ENCODE assay signal across 9 cellular contexts in genomic region chr5:74579215-74579614, GRCh38.
DNase-seq lines count a peak whose midpoint lies in the region; ATAC-seq lines count a peak whose summit lies in the region.
"Had no signal": no experiment of that assay in that cellular context is flagged by ENCODE, and none has a peak within 500 bp of the region (broad histone marks: within the 10 kb centered on the region; RNA-seq: fewer than 3 reads in every experiment).

No MANE protein-coding gene starts in this region.

- DNase-seq in activated CD4-positive, alpha-beta T cell treated with anti-CD3 and anti-CD28 coated beads for 48 hours, result peak; percentile 81
- DNase-seq in iris pigment epithelial cell (ENCODE audit: low read depth), result peak; percentile 55
- DNase-seq in pons (ENCODE audit: low spot score), result no peak
- DNase-seq in NCI-H146 (lab: John Stamatoyannopoulos, UW), result no peak
- no peak for DNase-seq in COLO668 (lab: John Stamatoyannopoulos, UW; ENCODE audit: unreplicated experiment)
- no peak for DNase-seq in midbrain (lab: John Stamatoyannopoulos, UW)

- ATAC-seq in GM19025 (IDR thresholded peaks at IDR 0.05; ENCODE audit: low read depth, unreplicated experiment) (peak; percentile 50), HG03159 (IDR thresholded peaks at IDR 0.05; ENCODE audit: unreplicated experiment) (peak; percentile 63)
- ATAC-seq: foreskin keratinocyte had no signal

Comparison
In these comparisons a context has a peak if more than half of its experiments do, and no peak if none do; other contexts are left out.
1. DNase-seq: peak in activated CD4-positive, alpha-beta T cell treated with anti-CD3 and anti-CD28 coated beads for 48 hours (single experiment) and iris pigment epithelial cell (single experiment); none in pons (single experiment), NCI-H146 (single experiment), COLO668 (single experiment) and midbrain (single experiment).